ENCODE assay signal across 9 cellular contexts in the genomic region with DNA sequence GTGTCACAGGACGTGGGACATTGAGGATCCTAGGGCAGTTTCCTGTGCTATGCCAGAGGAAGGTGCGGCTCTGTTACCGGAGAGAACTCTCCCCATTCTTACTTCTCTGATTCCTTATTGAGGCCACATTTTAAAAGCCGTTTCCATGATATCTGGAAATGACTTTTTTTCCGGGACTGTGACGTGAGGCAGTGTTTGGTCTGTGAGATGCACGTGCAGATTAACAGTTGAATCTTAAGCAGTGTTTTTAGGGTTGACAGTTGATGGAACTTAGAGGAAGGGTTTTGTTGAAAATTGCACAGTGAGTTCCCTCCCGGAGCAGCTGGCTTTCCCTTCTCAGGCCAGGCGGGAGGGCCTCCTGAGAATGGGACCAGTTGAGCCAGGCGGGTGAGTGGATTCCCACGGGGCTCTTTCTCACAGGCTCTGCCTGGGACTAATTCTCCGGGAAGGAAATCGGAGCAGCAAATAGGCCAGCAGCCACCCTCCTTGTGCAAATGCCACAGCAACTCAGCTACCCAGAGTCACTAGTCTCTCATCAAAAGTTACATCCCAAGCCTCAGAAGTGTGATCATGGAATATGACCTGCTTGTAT.
DNase-seq lines count a peak whose midpoint lies in the region; ATAC-seq and TF ChIP-seq lines count a peak whose summit lies in the region.
"Had no signal": no experiment of that assay in that cellular context is flagged by ENCODE, and none has a peak within 500 bp of the region (broad histone marks: within the 10 kb centered on the region; RNA-seq: fewer than 3 reads in every experiment).

No MANE protein-coding gene starts in this region.

- peaks cover 3 to 5% (median 4%) of the 10 kb centered on the region in 5 experiments for H3K9me3 Mint-ChIP-seq in brain
- H3K9me3 Mint-ChIP-seq: dendritic cell treated with granulocyte-macrophage colony-stimulating factor and Interleukin-4, amounts not matched to agents 40 ng/mL and 50 ng/mL, for 4 days had no signal

- ATAC-seq in HG03432 (IDR thresholded peaks at IDR 0.05; ENCODE audit: unreplicated experiment), result no peak

- DNase-seq in H7, result peak; percentile 45
- no peak for DNase-seq in iPS DF 6.9 (ENCODE audit: low read depth, low spot score)
- DNase-seq in skeletal muscle cell (ENCODE audit: low read depth), result no peak
- DNase-seq in CD1c-positive myeloid dendritic cell (ENCODE audit: extremely low spot score), result no peak
- no peak for DNase-seq in activated CD4-positive, CD25-positive, alpha-beta regulatory T cell treated with anti-CD3 and anti-CD28 coated beads, Interleukin-2, amount 50 U/mL, for 72 hours
- no peak for DNase-seq in NCI-H1436 treated with DMSO at 0.1 percent for 48 hours (lab: John Stamatoyannopoulos, UW)

- no CpG with 5 or more reads among the region's 13 CpGs for WGBS in iPS DF 6.9 (ENCODE audit: insufficient coverage, insufficient read length)

- H3K4me1 Mint-ChIP-seq in brain, result peaks cover 47% of the 10 kb centered on the region

- no peak overlapping the region for H3K27ac ChIP-seq in iPS DF 6.9 (ENCODE audit: low read length)

- H3K27ac Mint-ChIP-seq in brain, result peak overlapping the region in 3 of 5 experiments; percentile 35 to 72 (median 50)
- H3K27ac Mint-ChIP-seq: dendritic cell treated with granulocyte-macrophage colony-stimulating factor and Interleukin-4, amounts not matched to agents 40 ng/mL and 50 ng/mL, for 4 days had no signal

- peaks cover 42% of the 10 kb centered on the region for H3K27me3 Mint-ChIP-seq in brain

- no peaks in the 10 kb centered on the region for H3K9me3 ChIP-seq in iPS DF 6.9 (ENCODE audit: control insufficient read depth, insufficient read depth, low read length)

- H3K27me3 ChIP-seq in H7 (ENCODE audit: control insufficient read depth, insufficient read depth, low read length) (no peaks in the 10 kb centered on the region), iPS DF 6.9 (ENCODE audit: control insufficient read depth, insufficient read depth, low read length) (no peaks in the 10 kb centered on the region)

- H3K36me3 Mint-ChIP-seq in brain, result peaks cover 5% of the 10 kb centered on the region

- H3K4me1 ChIP-seq in iPS DF 6.9 (ENCODE audit: control insufficient read depth, insufficient read depth, low read length), result no peaks in the 10 kb centered on the region

- H3K4me3 Mint-ChIP-seq in brain, result peak overlapping the region; percentile 58 to 84 (median 76)
- H3K4me3 Mint-ChIP-seq: dendritic cell treated with granulocyte-macrophage colony-stimulating factor and Interleukin-4, amounts not matched to agents 40 ng/mL and 50 ng/mL, for 4 days had no signal

- H3K36me3 ChIP-seq in H7 (replicated peaks; ENCODE audit: control insufficient read depth, insufficient read depth, low read length) (no peaks in the 10 kb centered on the region), iPS DF 6.9 (ENCODE audit: control insufficient read depth, insufficient read depth, low read length) (no peaks in the 10 kb centered on the region)

- TF ChIP-seq CTCF in brain (conservative IDR thresholded peaks at IDR 0.05), result no peak

- H3K4me3 ChIP-seq in H7 (ENCODE audit: insufficient read depth, low read depth, low read length) (peak overlapping the region; percentile 75), iPS DF 6.9 (ENCODE audit: low read length) (peak overlapping the region; percentile 52; the same call in 1 of the 2 replicates), skeletal muscle cell (ENCODE audit: low read depth, low read length) (peak overlapping the region; percentile 80)
